16 cellular contexts compared by ENCODE assay signal in genomic region chr12:120984351-120984898, GRCh38. TPM values are rescaled to one million over a fixed set of nuclear protein-coding genes. Genes with fewer than 3 reads are reported as not detected.
DNase-seq lines count a peak whose midpoint lies in the region; ATAC-seq and TF ChIP-seq lines count a peak whose summit lies in the region.
"Had no signal": no experiment of that assay in that cellular context is flagged by ENCODE, and none has a peak within 500 bp of the region (broad histone marks: within the 10 kb centered on the region; RNA-seq: fewer than 3 reads in every experiment).

No MANE protein-coding gene starts in this region.

- no peaks in the 10 kb centered on the region for H3K79me2 ChIP-seq in Loucy (ENCODE audit: insufficient read depth, low read length)

- H3K27ac Mint-ChIP-seq in chondrocyte (ENCODE audit: unreplicated experiment) (no peak overlapping the region), nephron (peak overlapping the region; percentile 60 to 91 (median 62)), immature natural killer cell (no peak overlapping the region)

- H3K36me3 Mint-ChIP-seq in chondrocyte (ENCODE audit: low read depth) (no peaks in the 10 kb centered on the region), nephron (ENCODE audit: low read depth) (no peaks in the 10 kb centered on the region), immature natural killer cell (no peaks in the 10 kb centered on the region)

- intact Hi-C loops in left cardiac atrium (cut with DNase I): no loop called here

- H3K36me3 ChIP-seq in Loucy (ENCODE audit: insufficient read depth, low read length): no peaks in the 10 kb centered on the region

- H3K4me3 ChIP-seq in Loucy (ENCODE audit: low read length, poor library complexity, severe bottlenecking): no peak overlapping the region
- H3K4me3 ChIP-seq: PC-9 had no signal

- TF ChIP-seq CTCF in Loucy (conservative IDR thresholded peaks at IDR 0.05; ENCODE audit: low read length) (no peak), chondrocyte (IDR thresholded peaks at IDR 0.05) (no peak), nephron (IDR thresholded peaks at IDR 0.05; ENCODE audit: unreplicated experiment in 3 of 3) (no peak)

- H3K4me1 ChIP-seq in Loucy (ENCODE audit: insufficient read depth, low read length, poor library complexity, severe bottlenecking): peaks cover 3% of the 10 kb centered on the region

- H3K9ac ChIP-seq in Loucy (ENCODE audit: low read depth, low read length, poor library complexity, severe bottlenecking): no peak overlapping the region

- peaks cover 3% of the 10 kb centered on the region for H3K9me3 Mint-ChIP-seq in chondrocyte (ENCODE audit: low read depth)
- H3K9me3 Mint-ChIP-seq in nephron: no peaks in the 10 kb centered on the region
- no peaks in the 10 kb centered on the region for H3K9me3 Mint-ChIP-seq in immature natural killer cell

- DNase-seq in COLO668 (lab: John Stamatoyannopoulos, UW; ENCODE audit: unreplicated experiment): peak; percentile 80
- peak; percentile 39 for DNase-seq in chondrocyte (ENCODE audit: low spot score)
- no peak for DNase-seq in left cardiac atrium
- no peak for DNase-seq in immature natural killer cell
- DNase-seq: activated CD8-positive, alpha-beta memory T cell treated with anti-CD3 and anti-CD28 coated beads for 24 hours; central memory CD4-positive, alpha-beta T cell; left ventricle myocardium superior; naive B cell; NCI-H1930; PC-9 had no signal

- ATAC-seq in left cardiac atrium (no peak), GM18868 (IDR thresholded peaks at IDR 0.05; ENCODE audit: unreplicated experiment) (no peak), HG03342 (IDR thresholded peaks at IDR 0.05; ENCODE audit: unreplicated experiment) (no peak)
- ATAC-seq: left ventricle myocardium superior had no signal

- H3K9me2 ChIP-seq in Loucy (replicated peaks; ENCODE audit: low read depth, low read length): no peaks in the 10 kb centered on the region

- no peak overlapping the region for H3K4me2 ChIP-seq in Loucy (ENCODE audit: low read depth, low read length, poor library complexity, severe bottlenecking)
- H3K4me2 ChIP-seq: PC-9 had no signal

- peaks cover under 1% of the 10 kb centered on the region for H3K27me3 Mint-ChIP-seq in chondrocyte (ENCODE audit: low read depth)
- peaks cover 7% of the 10 kb centered on the region for H3K27me3 Mint-ChIP-seq in nephron (ENCODE audit: low read depth)
- peaks cover 0 to 7% (median 3%) of the 10 kb centered on the region in 3 donors for H3K27me3 Mint-ChIP-seq in immature natural killer cell (ENCODE audit: low read depth in 3 of 3)

- peak overlapping the region; percentile 82 for H2AFZ ChIP-seq in Loucy (ENCODE audit: low read length)
- H2AFZ ChIP-seq: PC-9 had no signal

- H3K4me1 Mint-ChIP-seq in chondrocyte (ENCODE audit: low read depth) (no peaks in the 10 kb centered on the region), nephron (peaks cover 6% of the 10 kb centered on the region), immature natural killer cell (no peaks in the 10 kb centered on the region)
- H3K4me1 Mint-ChIP-seq: naive B cell had no signal

- H3K27me3 ChIP-seq in Loucy (ENCODE audit: insufficient read depth, low read length, poor library complexity, severe bottlenecking): no peaks in the 10 kb centered on the region

- H3K4me3 Mint-ChIP-seq in chondrocyte (ENCODE audit: unreplicated experiment) (no peak overlapping the region), nephron (no peak overlapping the region), immature natural killer cell (no peak overlapping the region)
- H3K4me3 Mint-ChIP-seq: naive B cell had no signal

- no peaks in the 10 kb centered on the region for H3F3A ChIP-seq in Loucy (ENCODE audit: low read depth)

- no peaks in the 10 kb centered on the region for H4K20me1 ChIP-seq in Loucy (ENCODE audit: insufficient read depth, low read length, poor library complexity, severe bottlenecking)

- H3K9me3 ChIP-seq in Loucy (ENCODE audit: insufficient read depth, low read depth, low read length): no peaks in the 10 kb centered on the region

RNA-seq across cellular contexts. Expression of gene HNF1A, which starts 6.1 kb away (rescaled TPM):
- total RNA-seq in chondrocyte (not detected in 3 replicates), left cardiac atrium (not detected)
- polyA plus RNA-seq in immature natural killer cell: not detected
- total RNA-seq: H4, HT1080, left ventricle myocardium superior, PC-9 had no signal

RNA-seq across cellular contexts. Expression of gene C12orf43, which starts 31.9 kb away (rescaled TPM):
- total RNA-seq in chondrocyte: 12.1 to 14.2 TPM (median 14.1 TPM) in 3 replicates
- total RNA-seq in left cardiac atrium: 10 to 100 TPM in 1 of 2 donors, 1 to 10 TPM in 1; 8.8 to 10.4 TPM
- 10 to 100 TPM; 11.8 to 24.8 (median 23.9) TPM for polyA plus RNA-seq in immature natural killer cell

RNA-seq across cellular contexts. Expression of gene OASL, which starts 54.6 kb away (rescaled TPM):
- not detected in 3 replicates for total RNA-seq in chondrocyte
- total RNA-seq in left cardiac atrium: 1 to 10 TPM in 1 of 2 donors, under 1 TPM in 1; 0.35 to 1.6 TPM
- 10 to 100 TPM in 2 of 3 donors, 1 to 10 TPM in 1; 7.7 to 21.7 (median 13.2) TPM for polyA plus RNA-seq in immature natural killer cell

Comparison
In these comparisons a context has a peak if more than half of its experiments do, and no peak if none do; other contexts are left out.
1. DNase-seq: peak in COLO668 (single experiment) and chondrocyte (single experiment); none in left cardiac atrium (single experiment) and immature natural killer cell (0 of 3).
2. H3K27ac Mint-ChIP-seq: peak in nephron (3 of 3); none in chondrocyte (single experiment) and immature natural killer cell (0 of 6).